34 cellular contexts compared by ENCODE assay signal in genomic region chr10:125256026-125256425, GRCh38.
"Had no signal": no experiment of that assay in that cellular context is flagged by ENCODE, and none has a peak within 500 bp of the region (broad histone marks: within the 10 kb centered on the region; RNA-seq: fewer than 3 reads in every experiment).

No MANE protein-coding gene starts in this region.

- H3K36me3 Mint-ChIP-seq: activated CD4-positive, alpha-beta memory T cell treated with anti-CD3 and anti-CD28 coated beads for 36 hours; activated naive CD4-positive, alpha-beta T cell treated with anti-CD3 and anti-CD28 coated beads, Interleukin-2, amount 50 U/mL, for 72 hours; activated naive CD8-positive, alpha-beta T cell treated with anti-CD3 and anti-CD28 coated beads for 36 hours had no signal

- H3K27me3 ChIP-seq: adrenal gland, body of pancreas, brain microvascular endothelial cell, breast epithelium had no signal

- H3K27me3 Mint-ChIP-seq: activated CD4-positive, alpha-beta T cell treated with anti-CD3 and anti-CD28 coated beads, Interleukin-2, amount 10 ng/mL, durations not matched to agents 24 days and 14 days; activated naive CD8-positive, alpha-beta T cell treated with anti-CD3 and anti-CD28 coated beads for 36 hours; activated T-helper 17 cell treated with anti-CD3 and anti-CD28 coated beads, Interleukin-2, amount 50 U/mL, for 72 hours had no signal

- H3K4me3 Mint-ChIP-seq: activated B cell treated with CpG ODN at 0.5 μM for 24 hours; activated CD4-positive, alpha-beta memory T cell treated with anti-CD3 and anti-CD28 coated beads for 36 hours; activated CD4-positive, alpha-beta T cell treated with anti-CD3 and anti-CD28 coated beads, Interleukin-2, amount 10 ng/mL, durations not matched to agents 24 days and 14 days; activated CD8-positive, alpha-beta T cell treated with anti-CD3 and anti-CD28 coated beads for 36 hours; activated naive CD4-positive, alpha-beta T cell treated with anti-CD3 and anti-CD28 coated beads for 36 hours; activated naive CD8-positive, alpha-beta T cell treated with anti-CD3 and anti-CD28 coated beads for 36 hours; activated T-cell treated with anti-CD3 and anti-CD28 coated beads, Interleukin-2, amount 50 U/mL, for 4 hours; activated T-cell treated with anti-CD3 and anti-CD28 coated beads, Interleukin-2, amount 50 U/mL, for 72 hours; activated T-helper 1 cell treated with anti-CD3 and anti-CD28 coated beads, Interleukin-12 subunit alpha, Interleukin-12 subunit beta, Interleukin-2, Interleukin-4 antibody, amounts not matched to agents 30 ng/mL and 10 ng/mL and 1 ng/mL, durations not matched to agents 14 hours and 24 hours and 36 hours; activated T-helper 17 cell treated with anti-CD3 and anti-CD28 coated beads, Interleukin-2, amount 50 U/mL, for 72 hours; T-helper 1 cell treated with Interleukin-12 subunit alpha and Interleukin-12 subunit beta and Interleukin-4 antibody, amounts not matched to agents 30 μg/mL and 1 μg/mL, for 36 hours; T-helper 2 cell treated with Interferon-gamma antibody and Interleukin-4, amounts not matched to agents 5 μg/mL and 100 μg/mL, for 36 hours had no signal

- DNase-seq: activated B cell treated with CpG ODN at 0.5 μM for 24 hours; activated CD4-positive, alpha-beta memory T cell treated with anti-CD3 and anti-CD28 coated beads for 36 hours; activated CD4-positive, alpha-beta T cell treated with anti-CD3 and anti-CD28 coated beads for 4 hours; activated CD4-positive, alpha-beta T cell treated with anti-CD3 and anti-CD28 coated beads, Interleukin-2, amount 10 ng/mL, durations not matched to agents 24 days and 14 days; activated CD4-positive, alpha-beta T cell treated with anti-CD3 and anti-CD28 coated beads, Interleukin-2, amount 50 U/mL, for 4 hours; activated CD4-positive, CD25-positive, alpha-beta regulatory T cell treated with anti-CD3 and anti-CD28 coated beads, Interleukin-2, amount 50 U/mL, for 72 hours; activated CD8-positive, alpha-beta memory T cell treated with anti-CD3 and anti-CD28 coated beads, Interleukin-2, amount 50 U/mL, for 4 hours; activated CD8-positive, alpha-beta T cell treated with anti-CD3 and anti-CD28 coated beads for 36 hours; activated effector memory CD4-positive, alpha-beta T cell treated with anti-CD3 and anti-CD28 coated beads, Interleukin-2, amount 50 U/mL, for 16 hours; activated gamma-delta T cell treated with Interleukin-2 at 50 U/mL for 16 hours; activated naive CD4-positive, alpha-beta T cell; activated naive CD4-positive, alpha-beta T cell treated with anti-CD3 and anti-CD28 coated beads for 36 hours; activated naive CD4-positive, alpha-beta T cell treated with anti-CD3 and anti-CD28 coated beads, Interleukin-2, amount 50 U/mL, for 16 hours; activated naive CD8-positive, alpha-beta T cell treated with anti-CD3 and anti-CD28 coated beads for 36 hours; activated T-cell treated with anti-CD3 and anti-CD28 coated beads for 4 hours; activated T-cell treated with anti-CD3 and anti-CD28 coated beads, Interleukin-2, amount 50 U/mL, for 1 hour; activated T-cell treated with anti-CD3 and anti-CD28 coated beads, Interleukin-2, amount 50 U/mL, for 4 hours; activated T-cell treated with anti-CD3 and anti-CD28 coated beads, Interleukin-2, amount 50 U/mL, for 72 hours; adrenal gland; amniotic stem cell; aorta; body of pancreas; brain microvascular endothelial cell; central memory CD4-positive, alpha-beta T cell; T-helper 1 cell; T-helper 2 cell; T-helper 9 cell had no signal

- H3K4me3 ChIP-seq: adrenal gland, body of pancreas, breast epithelium had no signal

- H3K36me3 ChIP-seq: adrenal gland, brain microvascular endothelial cell, breast epithelium had no signal

- H3K4me1 ChIP-seq: adrenal gland, body of pancreas, breast epithelium had no signal

- H3K27ac Mint-ChIP-seq: activated B cell treated with CpG ODN at 0.5 μM for 24 hours; activated CD4-positive, alpha-beta memory T cell treated with anti-CD3 and anti-CD28 coated beads for 36 hours; activated CD4-positive, alpha-beta T cell treated with anti-CD3 and anti-CD28 coated beads, Interleukin-2, amount 10 ng/mL, durations not matched to agents 24 days and 14 days; activated CD8-positive, alpha-beta T cell treated with anti-CD3 and anti-CD28 coated beads for 36 hours; activated naive CD4-positive, alpha-beta T cell treated with anti-CD3 and anti-CD28 coated beads for 36 hours; activated naive CD4-positive, alpha-beta T cell treated with anti-CD3 and anti-CD28 coated beads, Interleukin-2, amount 50 U/mL, for 72 hours; activated naive CD8-positive, alpha-beta T cell treated with anti-CD3 and anti-CD28 coated beads for 36 hours; activated T-cell treated with anti-CD3 and anti-CD28 coated beads, Interleukin-2, amount 50 U/mL, for 72 hours; activated T-helper 1 cell treated with anti-CD3 and anti-CD28 coated beads, Interleukin-12 subunit alpha, Interleukin-12 subunit beta, Interleukin-2, Interleukin-4 antibody, amounts not matched to agents 30 ng/mL and 10 ng/mL and 1 ng/mL, durations not matched to agents 14 hours and 24 hours and 36 hours; activated T-helper 17 cell treated with anti-CD3 and anti-CD28 coated beads, Interleukin-2, amount 50 U/mL, for 72 hours; T-helper 1 cell treated with Interleukin-12 subunit alpha and Interleukin-12 subunit beta and Interleukin-4 antibody, amounts not matched to agents 30 μg/mL and 1 μg/mL, for 36 hours; T-helper 2 cell treated with Interferon-gamma antibody and Interleukin-4, amounts not matched to agents 5 μg/mL and 100 μg/mL, for 36 hours had no signal

- H3K9me3 ChIP-seq: body of pancreas, breast epithelium had no signal

- H3K27ac ChIP-seq: adrenal gland, body of pancreas, brain microvascular endothelial cell, breast epithelium, VCaP had no signal

- H3K4me1 Mint-ChIP-seq: activated B cell treated with CpG ODN at 0.5 μM for 24 hours; activated CD4-positive, alpha-beta T cell treated with anti-CD3 and anti-CD28 coated beads, Interleukin-2, amount 10 ng/mL, durations not matched to agents 24 days and 14 days; activated naive CD8-positive, alpha-beta T cell treated with anti-CD3 and anti-CD28 coated beads for 36 hours; activated T-helper 17 cell treated with anti-CD3 and anti-CD28 coated beads, Interleukin-2, amount 50 U/mL, for 72 hours had no signal
